23 cellular contexts compared by ENCODE assay signal in genomic region chr7:106258789-106259188, GRCh38.
"Had no signal": no experiment of that assay in that cellular context is flagged by ENCODE, and none has a peak within 500 bp of the region (broad histone marks: within the 10 kb centered on the region; RNA-seq: fewer than 3 reads in every experiment).

No MANE protein-coding gene starts in this region.

- H3K4me3 ChIP-seq: esophagus muscularis mucosa, heart left ventricle, pancreas, psoas muscle, SJSA1, smooth muscle cell, upper lobe of left lung, vagina had no signal

- DNase-seq: activated CD4-positive, alpha-beta T cell treated with anti-CD3 and anti-CD28 coated beads for 4 hours; activated CD4-positive, alpha-beta T cell treated with anti-CD3 and anti-CD28 coated beads, Interleukin-2, amount 50 U/mL, for 48 hours; activated CD4-positive, CD25-positive, alpha-beta regulatory T cell; anterior cingulate cortex; endodermal cell; foreskin keratinocyte; heart left ventricle; hypothalamus; naive B cell; nucleus accumbens; pancreas; psoas muscle; stimulated activated CD4-positive, alpha-beta T cell treated with anti-CD3 and anti-CD28 coated beads, Interleukin-1b, Interleukin-23, amount 100 ng/mL, for 48 hours; stimulated activated naive CD4-positive, alpha-beta T cell treated with Interleukin-2 at 50 U/mL for 16 hours; substantia nigra; upper lobe of left lung had no signal

- H3K9me3 ChIP-seq: esophagus muscularis mucosa, heart left ventricle, pancreas, psoas muscle, SJSA1, upper lobe of left lung, vagina had no signal

- H3K4me1 Mint-ChIP-seq: endodermal cell, mesothelial cell of epicardium had no signal

- H3K27me3 Mint-ChIP-seq: central memory CD8-positive, alpha-beta T cell; dendritic cell treated with granulocyte-macrophage colony-stimulating factor and Interleukin-4, amounts not matched to agents 40 ng/mL and 50 ng/mL, for 4 days; naive B cell had no signal

- H3K27ac ChIP-seq: esophagus muscularis mucosa, foreskin keratinocyte, heart left ventricle, pancreas, psoas muscle, SJSA1, upper lobe of left lung, vagina had no signal

- ATAC-seq: foreskin keratinocyte, pancreas had no signal

- H3K27ac Mint-ChIP-seq: dendritic cell treated with granulocyte-macrophage colony-stimulating factor and Interleukin-4, amounts not matched to agents 40 ng/mL and 50 ng/mL, for 4 days; mesothelial cell of epicardium had no signal

- H3K4me1 ChIP-seq: esophagus muscularis mucosa, foreskin keratinocyte, psoas muscle, SJSA1, vagina had no signal

- H3K4me3 Mint-ChIP-seq: central memory CD8-positive, alpha-beta T cell; dendritic cell treated with granulocyte-macrophage colony-stimulating factor and Interleukin-4, amounts not matched to agents 40 ng/mL and 50 ng/mL, for 4 days; endodermal cell; mesothelial cell of epicardium; naive B cell had no signal

- H3K27me3 ChIP-seq: esophagus muscularis mucosa, foreskin keratinocyte, heart left ventricle, pancreas, SJSA1, upper lobe of left lung, vagina had no signal

- H3K9me3 Mint-ChIP-seq: central memory CD8-positive, alpha-beta T cell; dendritic cell treated with granulocyte-macrophage colony-stimulating factor and Interleukin-4, amounts not matched to agents 40 ng/mL and 50 ng/mL, for 4 days; endodermal cell; mesothelial cell of epicardium; naive B cell had no signal
